In genomic region chr20:18288748-18289705, GRCh38 we compare ENCODE assay signal across 8 cellular contexts. TPM values are rescaled to one million over a fixed set of nuclear protein-coding genes. Genes with fewer than 3 reads are reported as not detected.
A peak's percentile ranks its signal among the peaks of the same experiment; 100 is the strongest.
DNase-seq lines count a peak whose midpoint lies in the region; ATAC-seq and TF ChIP-seq lines count a peak whose summit lies in the region.

No MANE protein-coding gene starts in this region.

- no peak for ATAC-seq in activated T-cell treated with anti-CD3 and anti-CD28 coated beads, Interleukin-2, amount 50 U/mL, for 72 hours (replicated peaks in 1 of 2)
- ATAC-seq in right cardiac atrium (peak in 1 of 2 donors; percentile 52), GM18517 (IDR thresholded peaks at IDR 0.05; ENCODE audit: unreplicated experiment) (no peak), HG03521 (IDR thresholded peaks at IDR 0.05; ENCODE audit: unreplicated experiment) (no peak)

- intact Hi-C loops in CD14-positive monocyte (cut with micrococcal nuclease) (loop anchor here (2.0 to 10.0 kb wide), 8 partner anchors 152 to 503 kb away; partner anchors contain the start of genes DTD1 (in 2 of the 2), KAT14 (in 2 of the 2), PET117 (in 2 of the 2) and DZANK1 (in 1 of the 2)), right cardiac atrium (cut with DNase I) (no loop called here)

- peak overlapping the region; percentile 96 for H3K9ac ChIP-seq in skeletal muscle satellite cell (ENCODE audit: low read depth, low read length)

- H3K9me3 ChIP-seq in right cardiac atrium (ENCODE audit: control insufficient read depth, low read length) = peaks cover 2% of the 10 kb centered on the region
- H3K9me3 ChIP-seq in skeletal muscle satellite cell (replicated peaks; ENCODE audit: low read length) = no peaks in the 10 kb centered on the region

- H3K4me3 ChIP-seq in right cardiac atrium (ENCODE audit: low read length) (peak overlapping the region; percentile 54), skeletal muscle satellite cell (ENCODE audit: low read length) (peak overlapping the region; percentile 88)

- peaks cover 16% of the 10 kb centered on the region for H3K4me1 Mint-ChIP-seq in CD14-positive monocyte
- H3K4me1 Mint-ChIP-seq in activated T-cell treated with anti-CD3 and anti-CD28 coated beads, Interleukin-2, amount 50 U/mL, for 72 hours (ENCODE audit: low read depth) = peaks cover 26% of the 10 kb centered on the region

- H3K4me3 Mint-ChIP-seq in CD14-positive monocyte = peak overlapping the region; percentile 96 to 98
- peak overlapping the region; percentile 94 to 99 for H3K4me3 Mint-ChIP-seq in activated T-cell treated with anti-CD3 and anti-CD28 coated beads, Interleukin-2, amount 50 U/mL, for 72 hours

- H3K27ac ChIP-seq in right cardiac atrium (ENCODE audit: low read length) = no peak overlapping the region

- WGBS in right cardiac atrium = 22% methylated on average over 28 of the region's 28 CpGs

- peak overlapping the region; percentile 37 to 100 (median 99) for H3K27ac Mint-ChIP-seq in CD14-positive monocyte
- peak overlapping the region; percentile 97 for H3K27ac Mint-ChIP-seq in activated T-cell treated with anti-CD3 and anti-CD28 coated beads, Interleukin-2, amount 50 U/mL, for 72 hours

- POLR2A ChIA-PET in HEK293T (lab: Yijun Ruan, JAX) = interaction anchor here (0.7 to 2.3 kb wide), 18 partner anchors 11 to 758 kb away, joined by 3 to 10 read pairs (median 4); partner anchors contain the start of genes BFSP1, KAT14, OVOL2 and PET117

- peaks cover 16% of the 10 kb centered on the region for H3K36me3 ChIP-seq in skeletal muscle satellite cell (ENCODE audit: insufficient read depth, low read length)

- peaks cover 23 to 25% of the 10 kb centered on the region in 2 donors for H3K36me3 Mint-ChIP-seq in CD14-positive monocyte
- H3K36me3 Mint-ChIP-seq in activated T-cell treated with anti-CD3 and anti-CD28 coated beads, Interleukin-2, amount 50 U/mL, for 72 hours (ENCODE audit: insufficient read depth in 2 of 2) = peaks cover 21 to 29% of the 10 kb centered on the region in 2 donors

- no peak for TF ChIP-seq CTCF in CD14-positive monocyte (IDR thresholded peaks at IDR 0.05)

- no peak for DNase-seq in CD14-positive monocyte (ENCODE audit: low spot score)
- DNase-seq in HEK293T (ENCODE audit: extremely low spot score) = peak; percentile 11
- DNase-seq in activated T-cell treated with anti-CD3 and anti-CD28 coated beads, Interleukin-2, amount 50 U/mL, for 72 hours = peak in 1 of 2 donors; percentile 4
- peak in 1 of 3 donors; percentile 38 for DNase-seq in right cardiac atrium
- DNase-seq in SW480 (ENCODE audit: low spot score) = no peak

- H3K27me3 Mint-ChIP-seq in CD14-positive monocyte (ENCODE audit: low read depth in 3 of 3) = peaks cover 4 to 11% (median 9%) of the 10 kb centered on the region in 3 donors
- H3K27me3 Mint-ChIP-seq in activated T-cell treated with anti-CD3 and anti-CD28 coated beads, Interleukin-2, amount 50 U/mL, for 72 hours (ENCODE audit: low read depth) = peaks cover 24% of the 10 kb centered on the region

- H3K9me3 Mint-ChIP-seq in CD14-positive monocyte = peaks cover 18 to 30% (median 25%) of the 10 kb centered on the region in 7 donors
- H3K9me3 Mint-ChIP-seq in activated T-cell treated with anti-CD3 and anti-CD28 coated beads, Interleukin-2, amount 50 U/mL, for 72 hours = peaks cover 8% of the 10 kb centered on the region in 2 donors

- no peaks in the 10 kb centered on the region for H3K27me3 ChIP-seq in right cardiac atrium (ENCODE audit: control insufficient read depth, insufficient read depth)
- peaks cover 2% of the 10 kb centered on the region for H3K27me3 ChIP-seq in skeletal muscle satellite cell (ENCODE audit: control insufficient read depth, insufficient read depth, low read length)

- H3K4me1 ChIP-seq in right cardiac atrium (ENCODE audit: control insufficient read depth, insufficient read depth, low read length) (peaks cover 5% of the 10 kb centered on the region), skeletal muscle satellite cell (ENCODE audit: control insufficient read depth, insufficient read depth, low read length) (peaks cover 10% of the 10 kb centered on the region)

- peak overlapping the region; percentile 91 for H3K4me2 ChIP-seq in skeletal muscle satellite cell (ENCODE audit: low read length)

- CTCF ChIA-PET in HEK293T (lab: Yijun Ruan, JAX) = no interaction called here

TF ChIP-seq in HEK293T, 16 proteins besides CTCF, POLR2A, EP300 and RAD21:
- TF ChIP-seq FOXK2 (IDR thresholded peaks at IDR 0.05) = no peak
- peak; percentile 36 for TF ChIP-seq L3MBTL2 (conservative IDR thresholded peaks at IDR 0.05)

RNA-seq across cellular contexts. Expression of gene ZNF133, which starts 0.7 kb away (rescaled TPM):
- 1 to 10 TPM; 1.7 to 3.4 TPM for polyA plus RNA-seq in CD14-positive monocyte
- total RNA-seq in activated T-cell treated with anti-CD3 and anti-CD28 coated beads, Interleukin-2, amount 50 U/mL, for 72 hours = 10 to 100 TPM; 10.9 to 12.5 TPM
- 10 to 100 TPM in 2 of 4 donors, 1 to 10 TPM in 2; 8.5 to 11.0 (median 10.3) TPM for total RNA-seq in right cardiac atrium
- polyA plus RNA-seq in right cardiac atrium = 7.8 TPM
- 12.2 and 12.4 TPM in 2 replicates for total RNA-seq in skeletal muscle satellite cell (2012; rRNA removed)

Comparison
In these comparisons a context has a peak if more than half of its experiments do, and no peak if none do; other contexts are left out.
1. intact Hi-C loops: an anchor here in CD14-positive monocyte (2.0 to 10.0 kb wide); none called in right cardiac atrium.